1 cellular context compared by ENCODE assay signal in the genomic region with DNA sequence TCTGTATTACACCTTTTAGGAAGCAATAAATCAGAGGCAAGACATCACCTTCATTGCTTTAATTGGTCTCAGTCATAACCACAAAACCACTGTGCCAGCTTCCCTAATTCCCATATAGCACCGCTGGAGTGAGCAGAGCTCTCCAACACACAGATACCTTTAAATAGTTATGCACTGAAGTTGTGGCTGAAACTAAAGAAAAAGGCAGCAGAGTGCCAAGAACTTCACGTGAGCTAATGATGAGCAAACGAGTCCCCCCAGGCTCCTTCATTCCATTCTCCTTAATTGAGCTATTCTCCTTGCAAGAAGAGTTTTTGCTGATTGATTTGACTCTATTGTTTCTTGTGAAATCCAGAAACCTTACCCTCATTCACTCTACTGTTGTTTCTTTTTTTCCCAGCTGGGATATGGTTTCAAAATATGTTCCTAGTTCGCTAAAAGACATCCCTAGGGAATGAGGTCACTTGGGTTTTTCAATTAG.
TF ChIP-seq lines count a peak whose summit lies in the region.

No MANE protein-coding gene starts in this region.

TF ChIP-seq in WTC11, 78 proteins besides CTCF, POLR2A, EP300 and RAD21 (continued from another document):
- TF ChIP-seq ATF6 (CRISPR knock-in tag; IDR thresholded peaks at IDR 0.05), result no peak
- TF ChIP-seq TEAD4 (CRISPR knock-in tag; IDR thresholded peaks at IDR 0.05), result no peak
- no peak for TF ChIP-seq ZNF232 (CRISPR knock-in tag; IDR thresholded peaks at IDR 0.05)
TF ChIP-seq in WTC11: peak in this region for 0.
